In the genomic region with DNA sequence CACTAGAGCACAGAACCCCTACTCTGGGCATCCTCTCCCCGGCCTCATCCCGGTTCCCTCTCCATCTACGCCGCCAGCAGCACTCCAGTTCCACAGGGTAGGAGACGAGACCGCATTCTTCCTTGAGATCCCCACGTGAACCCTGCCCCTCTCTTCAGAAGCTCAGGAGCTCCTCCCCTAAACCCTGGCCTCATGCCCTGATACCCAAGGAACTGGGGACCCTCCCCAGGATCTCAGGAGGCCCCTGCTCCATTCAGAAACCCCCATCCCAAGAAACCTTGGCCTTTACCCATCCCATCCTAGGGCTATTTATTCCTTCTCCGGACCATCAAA, we compare ENCODE assay signal across 1 cellular context.
TF ChIP-seq lines count a peak whose summit lies in the region.

No MANE protein-coding gene starts in this region.

TF ChIP-seq in HepG2, 621 proteins besides CTCF, POLR2A, EP300 and RAD21:
- TF ChIP-seq, protein P1, sequence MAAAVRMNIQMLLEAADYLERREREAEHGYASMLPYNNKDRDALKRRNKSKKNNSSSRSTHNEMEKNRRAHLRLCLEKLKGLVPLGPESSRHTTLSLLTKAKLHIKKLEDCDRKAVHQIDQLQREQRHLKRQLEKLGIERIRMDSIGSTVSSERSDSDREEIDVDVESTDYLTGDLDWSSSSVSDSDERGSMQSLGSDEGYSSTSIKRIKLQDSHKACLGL (CRISPR knock-in tag; IDR thresholded peaks at IDR 0.05): no peak
- TF ChIP-seq IRX3 (CRISPR knock-in tag; IDR thresholded peaks at IDR 0.05; ENCODE audit: borderline replicate concordance, low read depth) (no peak), KLF13 (CRISPR knock-in tag; IDR thresholded peaks at IDR 0.05) (no peak), ZNF670 (CRISPR knock-in tag; IDR thresholded peaks at IDR 0.05; ENCODE audit: borderline replicate concordance) (no peak), PHF20 (CRISPR knock-in tag; IDR thresholded peaks at IDR 0.05) (no peak), ZNF883 (CRISPR knock-in tag; IDR thresholded peaks at IDR 0.05; ENCODE audit: not compliant biosample characterization) (no peak), ZFYVE20 (CRISPR knock-in tag; IDR thresholded peaks at IDR 0.05; ENCODE audit: borderline replicate concordance, low read depth) (no peak), IKZF1 (IDR thresholded peaks at IDR 0.05) (no peak), HOXA9 (CRISPR knock-in tag; IDR thresholded peaks at IDR 0.05; ENCODE audit: borderline replicate concordance) (no peak), ZNF431 (CRISPR knock-in tag; IDR thresholded peaks at IDR 0.05; ENCODE audit: borderline replicate concordance, low read depth) (no peak), RCOR2 (CRISPR knock-in tag; IDR thresholded peaks at IDR 0.05) (no peak), NR3C1 (CRISPR knock-in tag; IDR thresholded peaks at IDR 0.05) (no peak)
- TF ChIP-seq, protein P2, sequence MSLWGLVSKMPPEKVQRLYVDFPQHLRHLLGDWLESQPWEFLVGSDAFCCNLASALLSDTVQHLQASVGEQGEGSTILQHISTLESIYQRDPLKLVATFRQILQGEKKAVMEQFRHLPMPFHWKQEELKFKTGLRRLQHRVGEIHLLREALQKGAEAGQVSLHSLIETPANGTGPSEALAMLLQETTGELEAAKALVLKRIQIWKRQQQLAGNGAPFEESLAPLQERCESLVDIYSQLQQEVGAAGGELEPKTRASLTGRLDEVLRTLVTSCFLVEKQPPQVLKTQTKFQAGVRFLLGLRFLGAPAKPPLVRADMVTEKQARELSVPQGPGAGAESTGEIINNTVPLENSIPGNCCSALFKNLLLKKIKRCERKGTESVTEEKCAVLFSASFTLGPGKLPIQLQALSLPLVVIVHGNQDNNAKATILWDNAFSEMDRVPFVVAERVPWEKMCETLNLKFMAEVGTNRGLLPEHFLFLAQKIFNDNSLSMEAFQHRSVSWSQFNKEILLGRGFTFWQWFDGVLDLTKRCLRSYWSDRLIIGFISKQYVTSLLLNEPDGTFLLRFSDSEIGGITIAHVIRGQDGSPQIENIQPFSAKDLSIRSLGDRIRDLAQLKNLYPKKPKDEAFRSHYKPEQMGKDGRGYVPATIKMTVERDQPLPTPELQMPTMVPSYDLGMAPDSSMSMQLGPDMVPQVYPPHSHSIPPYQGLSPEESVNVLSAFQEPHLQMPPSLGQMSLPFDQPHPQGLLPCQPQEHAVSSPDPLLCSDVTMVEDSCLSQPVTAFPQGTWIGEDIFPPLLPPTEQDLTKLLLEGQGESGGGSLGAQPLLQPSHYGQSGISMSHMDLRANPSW (CRISPR knock-in tag; IDR thresholded peaks at IDR 0.05; ENCODE audit: borderline replicate concordance): no peak
- TF ChIP-seq, protein P3, sequence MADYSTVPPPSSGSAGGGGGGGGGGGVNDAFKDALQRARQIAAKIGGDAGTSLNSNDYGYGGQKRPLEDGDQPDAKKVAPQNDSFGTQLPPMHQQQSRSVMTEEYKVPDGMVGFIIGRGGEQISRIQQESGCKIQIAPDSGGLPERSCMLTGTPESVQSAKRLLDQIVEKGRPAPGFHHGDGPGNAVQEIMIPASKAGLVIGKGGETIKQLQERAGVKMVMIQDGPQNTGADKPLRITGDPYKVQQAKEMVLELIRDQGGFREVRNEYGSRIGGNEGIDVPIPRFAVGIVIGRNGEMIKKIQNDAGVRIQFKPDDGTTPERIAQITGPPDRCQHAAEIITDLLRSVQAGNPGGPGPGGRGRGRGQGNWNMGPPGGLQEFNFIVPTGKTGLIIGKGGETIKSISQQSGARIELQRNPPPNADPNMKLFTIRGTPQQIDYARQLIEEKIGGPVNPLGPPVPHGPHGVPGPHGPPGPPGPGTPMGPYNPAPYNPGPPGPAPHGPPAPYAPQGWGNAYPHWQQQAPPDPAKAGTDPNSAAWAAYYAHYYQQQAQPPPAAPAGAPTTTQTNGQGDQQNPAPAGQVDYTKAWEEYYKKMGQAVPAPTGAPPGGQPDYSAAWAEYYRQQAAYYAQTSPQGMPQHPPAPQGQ (CRISPR knock-in tag; IDR thresholded peaks at IDR 0.05; ENCODE audit: borderline replicate concordance): no peak
- TF ChIP-seq, protein P4, sequence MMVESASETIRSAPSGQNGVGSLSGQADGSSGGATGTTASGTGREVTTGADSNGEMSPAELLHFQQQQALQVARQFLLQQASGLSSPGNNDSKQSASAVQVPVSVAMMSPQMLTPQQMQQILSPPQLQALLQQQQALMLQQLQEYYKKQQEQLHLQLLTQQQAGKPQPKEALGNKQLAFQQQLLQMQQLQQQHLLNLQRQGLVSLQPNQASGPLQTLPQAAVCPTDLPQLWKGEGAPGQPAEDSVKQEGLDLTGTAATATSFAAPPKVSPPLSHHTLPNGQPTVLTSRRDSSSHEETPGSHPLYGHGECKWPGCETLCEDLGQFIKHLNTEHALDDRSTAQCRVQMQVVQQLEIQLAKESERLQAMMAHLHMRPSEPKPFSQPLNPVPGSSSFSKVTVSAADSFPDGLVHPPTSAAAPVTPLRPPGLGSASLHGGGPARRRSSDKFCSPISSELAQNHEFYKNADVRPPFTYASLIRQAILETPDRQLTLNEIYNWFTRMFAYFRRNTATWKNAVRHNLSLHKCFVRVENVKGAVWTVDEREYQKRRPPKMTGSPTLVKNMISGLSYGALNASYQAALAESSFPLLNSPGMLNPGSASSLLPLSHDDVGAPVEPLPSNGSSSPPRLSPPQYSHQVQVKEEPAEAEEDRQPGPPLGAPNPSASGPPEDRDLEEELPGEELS (CRISPR knock-in tag; IDR thresholded peaks at IDR 0.05): no peak
- TF ChIP-seq, protein P5, sequence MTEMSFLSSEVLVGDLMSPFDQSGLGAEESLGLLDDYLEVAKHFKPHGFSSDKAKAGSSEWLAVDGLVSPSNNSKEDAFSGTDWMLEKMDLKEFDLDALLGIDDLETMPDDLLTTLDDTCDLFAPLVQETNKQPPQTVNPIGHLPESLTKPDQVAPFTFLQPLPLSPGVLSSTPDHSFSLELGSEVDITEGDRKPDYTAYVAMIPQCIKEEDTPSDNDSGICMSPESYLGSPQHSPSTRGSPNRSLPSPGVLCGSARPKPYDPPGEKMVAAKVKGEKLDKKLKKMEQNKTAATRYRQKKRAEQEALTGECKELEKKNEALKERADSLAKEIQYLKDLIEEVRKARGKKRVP (CRISPR knock-in tag; IDR thresholded peaks at IDR 0.05): no peak
